In genomic region chr9:84953797-84954695, GRCh38 we compare ENCODE assay signal across 1 cellular context.
TF ChIP-seq lines count a peak whose summit lies in the region.

No MANE protein-coding gene starts in this region.

TF ChIP-seq in H1, 55 proteins besides CTCF, POLR2A, EP300 and RAD21:
- no peak for TF ChIP-seq GABPA (IDR thresholded peaks at IDR 0.05; ENCODE audit: borderline replicate concordance, insufficient read depth, low read length)
- peak; percentile 67 for TF ChIP-seq MAX (IDR thresholded peaks at IDR 0.05)
- TF ChIP-seq YY1 (IDR thresholded peaks at IDR 0.05; ENCODE audit: low read depth, low read length): peak; percentile 58; the same call in 1 of the 2 replicates
- no peak for TF ChIP-seq RXRA (IDR thresholded peaks at IDR 0.05; ENCODE audit: insufficient read depth, low read depth, low read length)
- TF ChIP-seq JUND (IDR thresholded peaks at IDR 0.05; ENCODE audit: low read length): peak; percentile 43; the same call in 1 of the 2 replicates
- TF ChIP-seq E2F6 (IDR thresholded peaks at IDR 0.05): peak; percentile 64; the same call in 1 of the 2 replicates
- TF ChIP-seq KDM5A (IDR thresholded peaks at IDR 0.05; ENCODE audit: low read length): no peak
- peak; percentile 80 for TF ChIP-seq CREB1 (IDR thresholded peaks at IDR 0.05)
- no peak for TF ChIP-seq BACH1 (IDR thresholded peaks at IDR 0.05; ENCODE audit: low read length)
TF ChIP-seq in H1: peak in this region for 5.
